Comparison of ENCODE assay signal across 21 cellular contexts in the genomic region with DNA sequence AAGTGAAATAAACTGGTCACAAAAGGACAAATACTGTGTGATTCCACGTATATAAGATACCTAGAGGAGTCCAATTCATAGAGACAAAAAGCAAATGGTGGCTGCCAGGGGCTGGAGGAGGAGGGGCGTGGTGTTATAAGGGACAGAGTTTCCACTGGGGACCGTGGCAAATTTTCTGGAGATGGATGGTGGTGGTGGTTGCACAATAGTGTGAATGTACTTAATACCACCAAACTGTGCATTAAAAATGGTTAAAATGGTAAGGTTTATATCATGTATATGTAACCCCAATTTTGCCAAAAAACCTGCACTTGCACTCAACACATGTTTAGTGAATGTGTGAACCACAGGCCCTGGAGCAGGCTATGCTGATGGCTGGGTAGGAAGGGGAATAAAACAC.
"Had no signal": no experiment of that assay in that cellular context is flagged by ENCODE, and none has a peak within 500 bp of the region (broad histone marks: within the 10 kb centered on the region; RNA-seq: fewer than 3 reads in every experiment).

No MANE protein-coding gene starts in this region.

- H3K36me3 ChIP-seq: brain microvascular endothelial cell, Peyer's patch, SJCRH30 had no signal

- H3K27ac ChIP-seq: brain microvascular endothelial cell, Peyer's patch, RWPE1, SJCRH30 had no signal

- H3K27me3 ChIP-seq: brain microvascular endothelial cell, Peyer's patch, SJCRH30 had no signal

- H3K4me1 ChIP-seq: SJCRH30 had no signal

- H3K9me3 Mint-ChIP-seq: activated CD8-positive, alpha-beta T cell treated with anti-CD3 and anti-CD28 coated beads for 36 hours; activated naive CD4-positive, alpha-beta T cell treated with anti-CD3 and anti-CD28 coated beads for 36 hours; activated T-cell treated with anti-CD3 and anti-CD28 coated beads, Interleukin-2, amount 50 U/mL, for 24 hours had no signal

- H3K4me3 ChIP-seq: Peyer's patch, SJCRH30 had no signal

- ATAC-seq: activated CD4-positive, CD25-positive, alpha-beta regulatory T cell treated with anti-CD3 and anti-CD28 coated beads, Interleukin-2, amount 50 U/mL, for 24 hours; activated CD8-positive, alpha-beta T cell treated with anti-CD3 and anti-CD28 coated beads for 36 hours had no signal

- H3K27me3 Mint-ChIP-seq: activated CD8-positive, alpha-beta T cell treated with anti-CD3 and anti-CD28 coated beads for 36 hours; activated naive CD8-positive, alpha-beta T cell; activated T-cell treated with anti-CD3 and anti-CD28 coated beads, Interleukin-2, amount 50 U/mL, for 24 hours had no signal

- H3K4me3 Mint-ChIP-seq: activated CD8-positive, alpha-beta T cell treated with anti-CD3 and anti-CD28 coated beads for 36 hours; activated naive CD4-positive, alpha-beta T cell treated with anti-CD3 and anti-CD28 coated beads for 36 hours; activated naive CD8-positive, alpha-beta T cell; activated T-cell treated with anti-CD3 and anti-CD28 coated beads, Interleukin-2, amount 50 U/mL, for 24 hours; activated T-helper 1 cell treated with anti-CD3 and anti-CD28 coated beads, Interleukin-12 subunit alpha, Interleukin-12 subunit beta, Interleukin-2, Interleukin-4 antibody, amounts not matched to agents 30 ng/mL and 10 ng/mL and 1 ng/mL, durations not matched to agents 14 hours and 24 hours and 36 hours had no signal

- H3K9me3 ChIP-seq: Peyer's patch had no signal

- H3K27ac Mint-ChIP-seq: activated CD8-positive, alpha-beta T cell treated with anti-CD3 and anti-CD28 coated beads for 36 hours; activated naive CD4-positive, alpha-beta T cell treated with anti-CD3 and anti-CD28 coated beads for 36 hours; activated naive CD8-positive, alpha-beta T cell; activated T-cell treated with anti-CD3 and anti-CD28 coated beads, Interleukin-2, amount 50 U/mL, for 24 hours; activated T-helper 1 cell treated with anti-CD3 and anti-CD28 coated beads, Interleukin-12 subunit alpha, Interleukin-12 subunit beta, Interleukin-2, Interleukin-4 antibody, amounts not matched to agents 30 ng/mL and 10 ng/mL and 1 ng/mL, durations not matched to agents 14 hours and 24 hours and 36 hours had no signal

- DNase-seq: activated CD4-positive, alpha-beta T cell treated with anti-CD3 and anti-CD28 coated beads for 4 hours; activated CD8-positive, alpha-beta T cell treated with anti-CD3 and anti-CD28 coated beads for 36 hours; activated gamma-delta T cell; activated naive CD4-positive, alpha-beta T cell treated with anti-CD3 and anti-CD28 coated beads for 36 hours; activated T-cell treated with anti-CD3 and anti-CD28 coated beads, Interleukin-2, amount 50 U/mL, for 24 hours; brain microvascular endothelial cell; KG1; NCI-H1048; NCI-H146; NCI-H187 treated with DMSO at 0.1 percent for 48 hours; NCI-H2081 treated with DMSO at 0.1 percent for 48 hours; NCI-H446; NCI-H524; Right ventricle myocardium superior; SJCRH30; SK-N-SH had no signal
